15 cellular contexts compared by ENCODE assay signal in genomic region chr10:63766766-63767505, GRCh38.
DNase-seq lines count a peak whose midpoint lies in the region; ATAC-seq and TF ChIP-seq lines count a peak whose summit lies in the region.
"Had no signal": no experiment of that assay in that cellular context is flagged by ENCODE, and none has a peak within 500 bp of the region (broad histone marks: within the 10 kb centered on the region; RNA-seq: fewer than 3 reads in every experiment).

No MANE protein-coding gene starts in this region.

- no peak for ATAC-seq in HG02798 (IDR thresholded peaks at IDR 0.05; ENCODE audit: poor library complexity, unreplicated experiment)

- no peaks in the 10 kb centered on the region for H3K9me3 ChIP-seq in ascending aorta
- H3K9me3 ChIP-seq: gastrocnemius medialis, Peyer's patch had no signal

- no peaks in the 10 kb centered on the region for H3K27me3 ChIP-seq in ascending aorta
- H3K27me3 ChIP-seq: gastrocnemius medialis, Peyer's patch had no signal

- intact Hi-C loops in ascending aorta (cut with DNase I) (loop anchor here (2.0 to 5.0 kb wide), 2 partner anchors 44 to 600 kb away; no protein-coding TSS in a partner anchor), head of caudate nucleus (cut with DNase I) (no loop called here)

- no peaks in the 10 kb centered on the region for H3K36me3 ChIP-seq in ascending aorta
- H3K36me3 ChIP-seq: gastrocnemius medialis, Peyer's patch had no signal

- no peak for TF ChIP-seq CTCF in ascending aorta (IDR thresholded peaks at IDR 0.05)

- H3K4me3 ChIP-seq in ascending aorta = no peak overlapping the region
- H3K4me3 ChIP-seq: gastrocnemius medialis, Peyer's patch had no signal

- peak overlapping the region; percentile 15 to 54 for H3K27ac ChIP-seq in ascending aorta
- H3K27ac ChIP-seq: Peyer's patch had no signal

- H3K4me1 ChIP-seq in ascending aorta = peaks cover 5 to 14% of the 10 kb centered on the region in 2 donors
- H3K4me1 ChIP-seq: gastrocnemius medialis, Peyer's patch had no signal

- peak; percentile 64 for DNase-seq in GM04503 (ENCODE audit: low read depth)
- no peak for DNase-seq in ascending aorta (ENCODE audit: low spot score in 2 of 2)
- peak in 31 of 42 donors; percentile 3 to 78 (median 31) for DNase-seq in head of caudate nucleus
- peak; percentile 38 for DNase-seq in renal cortical epithelial cell (ENCODE audit: low read depth)
- no peak for DNase-seq in HPDE6-E6E7 (ENCODE audit: extremely low spot score)
- no peak for DNase-seq in NOMO-1 (lab: John Stamatoyannopoulos, UW; ENCODE audit: unreplicated experiment in 2 of 2)
- DNase-seq in NCI-H748 (lab: John Stamatoyannopoulos, UW; ENCODE audit: unreplicated experiment) = no peak
- DNase-seq: activated CD8-positive, alpha-beta memory T cell treated with anti-CD3 and anti-CD28 coated beads, Interleukin-2, amount 50 U/mL, for 4 hours; CD4-positive, alpha-beta memory T cell; gastrocnemius medialis; GOT3; NCI-H226; Peyer's patch; right cardiac atrium had no signal

Comparison
In these comparisons a context has a peak if more than half of its experiments do, and no peak if none do; other contexts are left out.
1. DNase-seq: peak in GM04503 (single experiment), head of caudate nucleus (31 of 42) and renal cortical epithelial cell (single experiment); none in ascending aorta (0 of 2), HPDE6-E6E7 (single experiment), NOMO-1 (0 of 2) and NCI-H748 (single experiment).